In genomic region chr7:11833431-11833830, GRCh38 we compare ENCODE assay signal across 14 cellular contexts. TPM values are rescaled to one million over a fixed set of nuclear protein-coding genes. Genes with fewer than 3 reads are reported as not detected.
DNase-seq lines count a peak whose midpoint lies in the region; TF ChIP-seq lines count a peak whose summit lies in the region.
"Had no signal": no experiment of that assay in that cellular context is flagged by ENCODE, and none has a peak within 500 bp of the region (broad histone marks: within the 10 kb centered on the region; RNA-seq: fewer than 3 reads in every experiment).

No MANE protein-coding gene starts in this region.

- H3K9me3 Mint-ChIP-seq in osteocyte (ENCODE audit: unreplicated experiment): no peaks in the 10 kb centered on the region
- H3K9me3 Mint-ChIP-seq: activated B cell treated with CpG ODN at 0.5 μM for 24 hours; activated T-cell treated with anti-CD3 and anti-CD28 coated beads, Interleukin-2, amount 50 U/mL, for 72 hours had no signal

- no peak overlapping the region for H3K27ac Mint-ChIP-seq in osteocyte (ENCODE audit: unreplicated experiment)
- H3K27ac Mint-ChIP-seq: activated B cell treated with CpG ODN at 0.5 μM for 24 hours; activated T-cell treated with anti-CD3 and anti-CD28 coated beads, Interleukin-2, amount 50 U/mL, for 72 hours; HFFc6 had no signal

- in situ Hi-C loops in Caki2 (cut with HindIII; ENCODE audit: low pct_unique_long_range_greater_than_20kb, low sequenced_read_pairs): no loop called here

- no peaks in the 10 kb centered on the region for H3K36me3 Mint-ChIP-seq in osteocyte (ENCODE audit: unreplicated experiment)

- H3K27ac ChIP-seq in caudate nucleus (ENCODE audit: low read depth, low read length): no peak overlapping the region
- H3K27ac ChIP-seq: KMS-11, vagina had no signal

- H3K27me3 Mint-ChIP-seq in osteocyte (ENCODE audit: unreplicated experiment): peaks cover 24% of the 10 kb centered on the region

- no peak overlapping the region for H3K4me3 Mint-ChIP-seq in osteocyte (ENCODE audit: unreplicated experiment)
- H3K4me3 Mint-ChIP-seq: activated B cell treated with CpG ODN at 0.5 μM for 24 hours; activated T-cell treated with anti-CD3 and anti-CD28 coated beads, Interleukin-2, amount 50 U/mL, for 72 hours; HFFc6 had no signal

- H3K4me1 Mint-ChIP-seq in osteocyte (ENCODE audit: unreplicated experiment): peaks cover 16% of the 10 kb centered on the region

- peak; percentile 12 for DNase-seq in Caki2 (ENCODE audit: low read depth)
- DNase-seq in NCI-H1092 treated with DMSO at 0.1 percent for 48 hours (lab: John Stamatoyannopoulos, UW): peak; percentile 94
- peak; percentile 93 for DNase-seq in NCI-H82 (lab: John Stamatoyannopoulos, UW)
- peak; percentile 12 for DNase-seq in kidney tubule cell (ENCODE audit: low spot score)
- DNase-seq in activated CD4-positive, CD25-positive, alpha-beta regulatory T cell (lab: John Stamatoyannopoulos, UW): no peak
- DNase-seq in GM10266 (ENCODE audit: extremely low spot score): no peak
- no peak for DNase-seq in caudate nucleus (lab: John Stamatoyannopoulos, UW)
- no peak for DNase-seq in osteocyte (ENCODE audit: extremely low spot score, unreplicated experiment)
- DNase-seq: activated B cell treated with CpG ODN at 0.5 μM for 24 hours; activated T-cell treated with anti-CD3 and anti-CD28 coated beads, Interleukin-2, amount 50 U/mL, for 72 hours; C1 segment of cervical spinal cord; HFFc6 had no signal

- no peak for TF ChIP-seq CTCF in GM10266 (IDR thresholded peaks at IDR 0.05; ENCODE audit: control insufficient read depth, insufficient read depth, low read depth, missing control alignments)
- no peak for TF ChIP-seq CTCF in osteocyte (IDR thresholded peaks at IDR 0.05)

RNA-seq across cellular contexts. Expression of gene THSD7A, which starts 1.4 kb away (rescaled TPM):
- 0.06 and 0.20 TPM in 2 replicates for total RNA-seq in Caki2 (2014; rRNA removed; shearing (Covaris generic); ENCODE audit: low replicate concordance)
- 0.78 and 2.0 TPM in 2 replicates for total RNA-seq in osteocyte
- total RNA-seq: activated B cell treated with CpG ODN at 0.5 μM for 24 hours; activated T-cell treated with anti-CD3 and anti-CD28 coated beads, Interleukin-2, amount 50 U/mL, for 72 hours; HFFc6 had no signal

Comparison
In these comparisons a context has a peak if more than half of its experiments do, and no peak if none do; other contexts are left out.
1. DNase-seq: peak in Caki2 (single experiment), NCI-H1092 treated with DMSO at 0.1 percent for 48 hours (single experiment), NCI-H82 (single experiment) and kidney tubule cell (single experiment); none in activated CD4-positive, CD25-positive, alpha-beta regulatory T cell (0 of 4), GM10266 (single experiment), caudate nucleus (0 of 61) and osteocyte (single experiment).